12 cellular contexts compared by ENCODE assay signal in the genomic region with DNA sequence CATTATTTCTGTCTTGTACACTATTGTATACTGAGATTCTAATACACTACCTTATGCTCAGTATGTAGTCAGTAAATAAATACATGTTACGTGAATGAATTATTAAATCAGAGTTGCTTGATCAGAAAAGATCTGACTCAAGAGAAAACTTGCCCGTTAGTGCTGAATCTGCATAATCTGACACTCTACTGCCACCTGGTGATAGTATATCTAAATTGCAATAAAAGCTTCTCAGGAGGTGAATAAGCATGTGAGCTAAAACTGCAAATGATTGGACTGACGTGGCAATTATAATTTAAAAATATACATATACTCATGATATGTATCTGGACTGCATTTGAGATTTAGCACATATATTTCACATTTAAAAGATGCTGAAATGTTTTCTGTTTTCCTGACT.
DNase-seq lines count a peak whose midpoint lies in the region; ATAC-seq, FAIRE-seq and TF ChIP-seq lines count a peak whose summit lies in the region.
"Had no signal": no experiment of that assay in that cellular context is flagged by ENCODE, and none has a peak within 500 bp of the region (broad histone marks: within the 10 kb centered on the region; RNA-seq: fewer than 3 reads in every experiment).

No MANE protein-coding gene starts in this region.

- no peaks in the 10 kb centered on the region for H3K4me1 ChIP-seq in OCI-LY7 (ENCODE audit: insufficient read depth, low read length, poor library complexity, severe bottlenecking)

- H4K20me1 ChIP-seq in OCI-LY7 (ENCODE audit: insufficient read depth, low read length) = no peaks in the 10 kb centered on the region

- intact Hi-C loops in OCI-LY7 (cut with micrococcal nuclease; ENCODE audit: unreplicated experiment) = loop anchor here (10.0 kb wide), 1 partner anchor 214 kb away; no protein-coding TSS in a partner anchor

- no peaks in the 10 kb centered on the region for H3K9me2 ChIP-seq in OCI-LY7 (ENCODE audit: insufficient read depth, low read length)

- DNase-seq in AML-193 (lab: John Stamatoyannopoulos, UW) (peak; percentile 39 to 55), H7 (peak; percentile 4), OCI-LY7 (ENCODE audit: low spot score) (peak; percentile 11), fibroblast of pulmonary artery (ENCODE audit: low read depth) (peak; percentile 23), hypothalamus (lab: John Stamatoyannopoulos, UW) (no peak), frontal cortex (ENCODE audit: low spot score in 2 of 2) (no peak)
- no peak for DNase-seq in stimulated activated CD8-positive, alpha-beta memory T cell treated with anti-CD3 and anti-CD28 coated beads, Interleukin-4, amount 100 ng/mL, for 48 hours
- DNase-seq: amniotic stem cell, KG1, kidney had no signal

- H3K9me3 ChIP-seq in OCI-LY7 (ENCODE audit: low read length) = no peaks in the 10 kb centered on the region

- H2AFZ ChIP-seq in OCI-LY7 (ENCODE audit: low read length) = no peak overlapping the region

- no peaks in the 10 kb centered on the region for H3K27me3 ChIP-seq in H7 (ENCODE audit: control insufficient read depth, insufficient read depth, low read length)

- no peak overlapping the region for H3K27ac ChIP-seq in OCI-LY7 (ENCODE audit: low read depth, low read length, poor library complexity, severe bottlenecking)

- POLR2A ChIA-PET in OCI-LY7 (lab: Charles Lee) = no interaction called here

- H3K4me3 ChIP-seq in H7 (ENCODE audit: insufficient read depth, low read depth, low read length) = no peak overlapping the region
- H3K4me3 ChIP-seq in OCI-LY7 (ENCODE audit: low read depth, low read length, poor library complexity, severe bottlenecking) = no peak overlapping the region
- no peak overlapping the region for H3K4me3 ChIP-seq in fibroblast of pulmonary artery (replicated peaks; ENCODE audit: low read depth, low read length)

- BruUV-seq in OCI-LY7 (replicated peaks; lab: Mats Ljungman, UMichigan) = no TSS peak

- ATAC-seq in HG02571 (IDR thresholded peaks at IDR 0.05; ENCODE audit: unreplicated experiment) = no peak

- H3K36me3 ChIP-seq in H7 (replicated peaks; ENCODE audit: control insufficient read depth, insufficient read depth, low read length) = no peaks in the 10 kb centered on the region
- H3K36me3 ChIP-seq in OCI-LY7 (ENCODE audit: insufficient read depth, low read length) = no peaks in the 10 kb centered on the region

- peak; percentile 70 for TF ChIP-seq CTCF in OCI-LY7 (conservative IDR thresholded peaks at IDR 0.05; ENCODE audit: low read length)
- TF ChIP-seq CTCF in fibroblast of pulmonary artery (IDR thresholded peaks at IDR 0.05; ENCODE audit: low read length, missing control alignments) = peak; percentile 18

- no peak for FAIRE-seq in frontal cortex (lab: Jason Lieb, UNC)
- FAIRE-seq: kidney, urothelium cell line had no signal

- H3K79me2 ChIP-seq in OCI-LY7 (ENCODE audit: insufficient read depth, low read depth, low read length) = no peaks in the 10 kb centered on the region

- no peak overlapping the region for H3K4me2 ChIP-seq in OCI-LY7 (ENCODE audit: low read length)

- CTCF ChIA-PET in OCI-LY7 (lab: Charles Lee; ENCODE audit: unreplicated experiment) = no interaction called here

Comparison
In these comparisons a context has a peak if more than half of its experiments do, and no peak if none do; other contexts are left out.
1. DNase-seq: peak in AML-193 (2 of 2), H7 (single experiment), OCI-LY7 (single experiment) and fibroblast of pulmonary artery (single experiment); none in stimulated activated CD8-positive, alpha-beta memory T cell treated with anti-CD3 and anti-CD28 coated beads, Interleukin-4, amount 100 ng/mL, for 48 hours (single experiment), hypothalamus (0 of 51) and frontal cortex (0 of 2).